ENCODE assay signal across 11 cellular contexts in genomic region chr5:154157483-154158378, GRCh38. TPM values are rescaled to one million over a fixed set of nuclear protein-coding genes. Genes with fewer than 3 reads are reported as not detected.
DNase-seq lines count a peak whose midpoint lies in the region; ATAC-seq and TF ChIP-seq lines count a peak whose summit lies in the region.
"Had no signal": no experiment of that assay in that cellular context is flagged by ENCODE, and none has a peak within 500 bp of the region (broad histone marks: within the 10 kb centered on the region; RNA-seq: fewer than 3 reads in every experiment).

No MANE protein-coding gene starts in this region.

- H3K4me2 ChIP-seq in SK-N-SH = no peak overlapping the region

- no peaks in the 10 kb centered on the region for H3K36me3 ChIP-seq in SK-N-SH (replicated peaks in 1 of 2; ENCODE audit: control insufficient read depth in 1 of 2, insufficient read depth in 2 of 2, low read length in 1 of 2)

- H3K9me2 ChIP-seq in SK-N-SH = no peaks in the 10 kb centered on the region

- no peaks in the 10 kb centered on the region for H4K20me1 ChIP-seq in SK-N-SH (ENCODE audit: insufficient read depth)

- peaks cover 4% of the 10 kb centered on the region for H3F3A ChIP-seq in SK-N-SH (replicated peaks; ENCODE audit: insufficient read depth)

- POLR2A ChIA-PET in SK-N-SH (lab: Yijun Ruan, JAX) = no interaction called here

- ATAC-seq in HG03565 (IDR thresholded peaks at IDR 0.05; ENCODE audit: unreplicated experiment) (no peak), GM19328 (IDR thresholded peaks at IDR 0.05; ENCODE audit: unreplicated experiment) (no peak)
- ATAC-seq: naive thymus-derived CD8-positive, alpha-beta T cell had no signal

- H3K9ac ChIP-seq in SK-N-SH = no peak overlapping the region

- H2AFZ ChIP-seq in SK-N-SH (ENCODE audit: low read depth) = no peak overlapping the region

- peak; percentile 51 for TF ChIP-seq CTCF in SK-N-SH (IDR thresholded peaks at IDR 0.05)
- TF ChIP-seq CTCF in foreskin fibroblast (IDR thresholded peaks at IDR 0.05; ENCODE audit: low read depth, low read length) = peak; percentile 23

- no peaks in the 10 kb centered on the region for H3K79me2 ChIP-seq in SK-N-SH (ENCODE audit: insufficient read depth)

- H3K9me3 ChIP-seq in SK-N-SH = no peaks in the 10 kb centered on the region

- no peak for TF ChIP-seq RAD21 in SK-N-SH (IDR thresholded peaks at IDR 0.05; ENCODE audit: low read length)

- TF ChIP-seq EP300 in SK-N-SH (IDR thresholded peaks at IDR 0.05; ENCODE audit: borderline replicate concordance in 1 of 2, low read depth in 1 of 2, low read length in 1 of 2) = no peak

- 55% methylated on average over 6 of the region's 6 CpGs for WGBS in SK-N-SH (ENCODE audit: low lambda C conversion rate)

- peaks cover 0 to 5% of the 10 kb centered on the region in 2 experiments; a peak in 1 of 4 replicates for H3K4me1 ChIP-seq in SK-N-SH (ENCODE audit: control insufficient read depth in 1 of 2, insufficient read depth in 2 of 2, low read depth in 1 of 2, low read length in 1 of 2)

- DNase-seq in stimulated activated CD4-positive, alpha-beta T cell treated with anti-CD3 and anti-CD28 coated beads, Interleukin-1b, Interleukin-23, amount 100 ng/mL, for 48 hours = peak; percentile 10
- no peak for DNase-seq in stimulated activated CD4-positive, alpha-beta T cell treated with anti-CD3 and anti-CD28 coated beads, Interleukin-4, amount 100 ng/mL, for 4 hours
- no peak for DNase-seq in SK-N-SH
- no peak for DNase-seq in foreskin fibroblast
- DNase-seq in AG20443 (ENCODE audit: low spot score) = no peak
- no peak for DNase-seq in NCI-H2107 (lab: John Stamatoyannopoulos, UW)
- DNase-seq: activated effector memory CD4-positive, alpha-beta T cell treated with anti-CD3 and anti-CD28 coated beads, Interleukin-2, amount 50 U/mL, for 16 hours; naive thymus-derived CD8-positive, alpha-beta T cell; NCI-H1436 treated with DMSO at 0.1 percent for 48 hours had no signal

- CTCF ChIA-PET in SK-N-SH (lab: Yijun Ruan, JAX) = interaction anchor here (1.1 to 2.4 kb wide), 8 partner anchors 9 to 247 kb away, joined by 3 to 11 read pairs (median 4); no protein-coding TSS in a partner anchor

- no peaks in the 10 kb centered on the region for H3K27me3 ChIP-seq in SK-N-SH (ENCODE audit: insufficient read depth)

- H3K27ac ChIP-seq in SK-N-SH (ENCODE audit: low read depth in 2 of 2, low read length in 1 of 2) = no peak overlapping the region

- H3K4me3 ChIP-seq in SK-N-SH (ENCODE audit: low read depth in 2 of 2, low read length in 1 of 2) = no peak overlapping the region; a peak in 1 of 4 replicates
- H3K4me3 ChIP-seq in foreskin fibroblast (ENCODE audit: low read depth in 1 of 2, low read length in 2 of 2) = no peak overlapping the region

TF ChIP-seq in SK-N-SH, 30 proteins besides CTCF, POLR2A, EP300 and RAD21:
- no peak for TF ChIP-seq EZH2phosphoT487 (IDR thresholded peaks at IDR 0.05; ENCODE audit: borderline replicate concordance, low read depth)
- TF ChIP-seq MEF2A (IDR thresholded peaks at IDR 0.05; ENCODE audit: borderline replicate concordance, low read depth) = no peak
- TF ChIP-seq FOXM1 (IDR thresholded peaks at IDR 0.05; ENCODE audit: low read depth) = no peak
- TF ChIP-seq IRF3 (IDR thresholded peaks at IDR 0.05; ENCODE audit: low read depth, low read length) = no peak
- TF ChIP-seq MAX (IDR thresholded peaks at IDR 0.05; ENCODE audit: low read depth) = no peak
- no peak for TF ChIP-seq MXI1 (IDR thresholded peaks at IDR 0.05; ENCODE audit: low read depth, low read length)
- TF ChIP-seq ELF1 (IDR thresholded peaks at IDR 0.05) = no peak
- no peak for TF ChIP-seq RFX5 (IDR thresholded peaks at IDR 0.05; ENCODE audit: low read length)
- TF ChIP-seq ZBTB33 (IDR thresholded peaks at IDR 0.05; ENCODE audit: borderline replicate concordance, low read depth) = no peak
- TF ChIP-seq RXRA (IDR thresholded peaks at IDR 0.05; ENCODE audit: borderline replicate concordance, low read depth) = no peak
- no peak for TF ChIP-seq CHD2 (IDR thresholded peaks at IDR 0.05; ENCODE audit: low read length, partially characterized antibody)
- no peak for TF ChIP-seq GATA2 (CRISPR knock-in tag; IDR thresholded peaks at IDR 0.05)
- TF ChIP-seq YY1 (IDR thresholded peaks at IDR 0.05; ENCODE audit: low read depth) = no peak
- no peak for TF ChIP-seq TCF12 (IDR thresholded peaks at IDR 0.05)
- no peak for TF ChIP-seq NRF1 (IDR thresholded peaks at IDR 0.05; ENCODE audit: low read depth, low read length)

RNA-seq across cellular contexts. Expression of gene GALNT10, which starts 32.8 kb away (rescaled TPM):
- polyA plus RNA-seq in SK-N-SH (2012; rRNA removed) = 56.3 and 78.9 TPM in 2 replicates
- polyA plus RNA-seq in SK-N-SH (2012; cell fraction: cytosol; rRNA removed) = 45.8 and 54.1 TPM in 2 replicates
- polyA plus RNA-seq in SK-N-SH (2012; cell fraction: nucleus; rRNA removed) = 43.7 and 69.2 TPM in 2 replicates
